ENCODE assay signal across 24 cellular contexts in the genomic region with DNA sequence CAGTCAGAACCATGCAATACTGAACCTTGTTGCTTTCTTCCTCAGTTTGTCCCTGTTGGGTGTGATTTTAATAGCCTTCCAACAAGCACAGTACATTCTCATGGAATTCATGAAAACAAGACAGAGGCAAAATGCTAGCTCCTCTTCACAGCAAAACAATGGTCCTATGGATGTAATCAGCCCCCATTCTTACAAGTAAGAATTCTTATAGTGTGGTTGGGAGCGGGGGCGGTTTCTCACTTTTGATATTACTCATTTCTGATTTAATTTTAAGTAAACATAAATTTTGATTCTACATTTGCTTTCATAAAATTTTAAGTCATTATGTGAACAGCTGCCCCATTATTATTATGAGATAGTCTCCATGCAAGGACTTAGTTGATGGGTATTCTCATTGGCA.
DNase-seq lines count a peak whose midpoint lies in the region; ATAC-seq lines count a peak whose summit lies in the region.
"Had no signal": no experiment of that assay in that cellular context is flagged by ENCODE, and none has a peak within 500 bp of the region (broad histone marks: within the 10 kb centered on the region; RNA-seq: fewer than 3 reads in every experiment).

No MANE protein-coding gene starts in this region.

- no peak for ATAC-seq in stimulated activated naive CD8-positive, alpha-beta T cell treated with anti-CD3 and anti-CD28 coated beads, Interleukin-15, Interleukin-2, amounts not matched to agents 100 U/mL and 50 U/mL, for 24 hours
- no peak for ATAC-seq in GM21381 (IDR thresholded peaks at IDR 0.05; ENCODE audit: unreplicated experiment)
- ATAC-seq: A549, left lobe of liver, Panc1, sciatic nerve had no signal

- DNase-seq in activated CD4-positive, alpha-beta T cell treated with anti-CD3 and anti-CD28 coated beads, Interleukin-2, amount 50 U/mL, for 48 hours = peak; percentile 36 to 55
- no peak for DNase-seq in activated CD4-positive, alpha-beta T cell treated with anti-CD3 and anti-CD28 coated beads for 4 hours
- peak; percentile 10 for DNase-seq in activated T-helper 9 cell treated with anti-CD3 and anti-CD28 coated beads, Interleukin-2, amount 50 U/mL, for 16 hours (ENCODE audit: low read depth)
- peak; percentile 55 for DNase-seq in stimulated activated CD4-positive, alpha-beta T cell treated with anti-CD3 and anti-CD28 coated beads, Interleukin-15, amount 100 ng/mL, for 24 hours
- DNase-seq in stimulated activated naive CD8-positive, alpha-beta T cell treated with anti-CD3 and anti-CD28 coated beads, Interleukin-15, Interleukin-2, amounts not matched to agents 100 U/mL and 50 U/mL, for 24 hours = peak; percentile 39
- no peak for DNase-seq in HPDE6-E6E7 (ENCODE audit: extremely low spot score)
- no peak for DNase-seq in HT-29 (ENCODE audit: low spot score)
- DNase-seq: activated B cell treated with CpG ODN at 0.5 μM for 24 hours; AML-193; CD4-positive, alpha-beta memory T cell; NCI-H1417; NCI-H2081; NCI-H2227 treated with DMSO at 0.1 percent for 48 hours; NCI-H526 treated with DMSO at 0.1 percent for 48 hours; posterior cingulate gyrus; SHP77; stimulated activated naive B cell treated with anti-CD40 and anti-IgM and Interleukin-4, amounts not matched to agents 10 μg/mL and 1 μg/mL and 100 μg/mL, for 72 hours; SW 1271; thyroid gland had no signal

Comparison
In these comparisons a context has a peak if more than half of its experiments do, and no peak if none do; other contexts are left out.
1. DNase-seq: peak in activated CD4-positive, alpha-beta T cell treated with anti-CD3 and anti-CD28 coated beads, Interleukin-2, amount 50 U/mL, for 48 hours (2 of 2), activated T-helper 9 cell treated with anti-CD3 and anti-CD28 coated beads, Interleukin-2, amount 50 U/mL, for 16 hours (single experiment), stimulated activated CD4-positive, alpha-beta T cell treated with anti-CD3 and anti-CD28 coated beads, Interleukin-15, amount 100 ng/mL, for 24 hours (single experiment) and stimulated activated naive CD8-positive, alpha-beta T cell treated with anti-CD3 and anti-CD28 coated beads, Interleukin-15, Interleukin-2, amounts not matched to agents 100 U/mL and 50 U/mL, for 24 hours (single experiment); none in activated CD4-positive, alpha-beta T cell treated with anti-CD3 and anti-CD28 coated beads for 4 hours (0 of 2), HPDE6-E6E7 (single experiment) and HT-29 (single experiment).